In genomic region chr7:57404343-57404966, GRCh38 we compare ENCODE assay signal across 18 cellular contexts. TPM values are rescaled to one million over a fixed set of nuclear protein-coding genes. Genes with fewer than 3 reads are reported as not detected.
DNase-seq lines count a peak whose midpoint lies in the region; ATAC-seq and TF ChIP-seq lines count a peak whose summit lies in the region.
"Had no signal": no experiment of that assay in that cellular context is flagged by ENCODE, and none has a peak within 500 bp of the region (broad histone marks: within the 10 kb centered on the region; RNA-seq: fewer than 3 reads in every experiment).

No MANE protein-coding gene starts in this region.

- H3K9ac ChIP-seq in adipocyte (ENCODE audit: low read length), result peak overlapping the region; percentile 67
- H3K9ac ChIP-seq: KMS-11 had no signal

- WGBS in spleen, 5 donors, result 34 to 59% (median 51%) methylated on average over 19 to 38 of the region's 38 CpGs

- TF ChIP-seq CTCF in left lung (IDR thresholded peaks at IDR 0.05) (no peak), spleen (IDR thresholded peaks at IDR 0.05 in 8 of 11, conservative IDR thresholded peaks at IDR 0.05 in 3 of 11) (peak in 1 of 11 experiments; percentile 16)

- peak; percentile 84 for ATAC-seq in left lung
- ATAC-seq in HG03108 (IDR thresholded peaks at IDR 0.05; ENCODE audit: unreplicated experiment), result no peak
- ATAC-seq: stimulated activated naive CD8-positive, alpha-beta T cell treated with anti-CD3 and anti-CD28 coated beads, Interleukin-15, Interleukin-2, amounts not matched to agents 100 U/mL and 50 U/mL, for 24 hours had no signal

- TF ChIP-seq POLR2A in spleen (IDR thresholded peaks at IDR 0.05), result no peak

- H3K4me3 ChIP-seq in adipocyte (ENCODE audit: low read length) (peak overlapping the region; percentile 76), left lung (no peak overlapping the region), spleen (peak overlapping the region; percentile 10 to 43 (median 32))
- H3K4me3 ChIP-seq: hepatocyte had no signal

- H3K4me1 ChIP-seq in adipocyte (ENCODE audit: control insufficient read depth, insufficient read depth, low read length) (no peaks in the 10 kb centered on the region), left lung (no peaks in the 10 kb centered on the region), spleen (no peaks in the 10 kb centered on the region)

- peaks cover 4% of the 10 kb centered on the region for H3K9me3 ChIP-seq in adipocyte (ENCODE audit: control insufficient read depth, low read length)
- H3K9me3 ChIP-seq in left lung, result peaks cover 0 to 67% of the 10 kb centered on the region in 2 donors
- peaks cover 0 to 89% (median 63%) of the 10 kb centered on the region in 8 donors for H3K9me3 ChIP-seq in spleen

- DNase-seq in NCI-H1930 (lab: John Stamatoyannopoulos, UW) (peak; percentile 20 to 70), adipocyte (ENCODE audit: low read depth) (no peak), left lung (peak in 1 of 2 donors; percentile 43), spleen (peak; percentile 81), germinal center (ENCODE audit: low spot score) (no peak), NCI-H2029 treated with DMSO at 0.1 percent for 48 hours (lab: John Stamatoyannopoulos, UW) (no peak), D341Med (ENCODE audit: low spot score) (no peak)
- DNase-seq: activated CD4-positive, alpha-beta T cell treated with anti-CD3 and anti-CD28 coated beads, Interleukin-2, amount 10 ng/mL, durations not matched to agents 24 days and 14 days; CD4-positive, CD25-positive, alpha-beta regulatory T cell; NCI-H2081 treated with DMSO at 0.1 percent for 48 hours; stimulated activated naive CD8-positive, alpha-beta T cell treated with anti-CD3 and anti-CD28 coated beads, Interleukin-15, Interleukin-2, amounts not matched to agents 100 U/mL and 50 U/mL, for 24 hours; T-helper 1 cell had no signal

- no peaks in the 10 kb centered on the region for H3K36me3 ChIP-seq in adipocyte (ENCODE audit: control insufficient read depth, insufficient read depth, low read length, severe bottlenecking)
- no peaks in the 10 kb centered on the region for H3K36me3 ChIP-seq in left lung
- H3K36me3 ChIP-seq in spleen, result no peaks in the 10 kb centered on the region

- H3K27ac ChIP-seq in left lung (no peak overlapping the region), spleen (peak overlapping the region in 4 of 8 donors; percentile 39 to 78 (median 70))
- H3K27ac ChIP-seq: hepatocyte, KMS-11 had no signal

- intact Hi-C loops in left lung (cut with DNase I) (no loop called here), spleen (cut with DNase I; ENCODE audit: low total_unique reads) (no loop called here)

- H3K27me3 ChIP-seq in adipocyte (replicated peaks; ENCODE audit: control insufficient read depth, insufficient read depth, low read length) (no peaks in the 10 kb centered on the region), left lung (no peaks in the 10 kb centered on the region), spleen (replicated peaks in 1 of 7) (no peaks in the 10 kb centered on the region)
- H3K27me3 ChIP-seq: hepatocyte had no signal

RNA-seq across cellular contexts. Expression of gene ZNF716, which starts 45.5 kb away (rescaled TPM):
- not detected for total RNA-seq in left lung
- not detected for total RNA-seq in spleen
- polyA plus RNA-seq in spleen, result not detected
- total RNA-seq: activated CD4-positive, alpha-beta T cell treated with anti-CD3 and anti-CD28 coated beads, Interleukin-2, amount 10 ng/mL, durations not matched to agents 24 days and 14 days; activated T-helper 2 cell treated with anti-CD3 and anti-CD28 coated beads, Interferon-gamma antibody, Interleukin-2, Interleukin-4, amounts not matched to agents 10 μg/mL and 5 μg/mL and 100 μg/mL, durations not matched to agents 14 hours and 24 hours and 36 hours; CD4-positive, CD25-positive, alpha-beta regulatory T cell; hepatocyte; mesenteric fat pad; progenitor cell of endocrine pancreas had no signal
- polyA plus RNA-seq: CD4-positive, CD25-positive, alpha-beta regulatory T cell; hepatocyte had no signal

Comparison
In these comparisons a context has a peak if more than half of its experiments do, and no peak if none do; other contexts are left out.
1. DNase-seq: peak in NCI-H1930 (2 of 2) and spleen (single experiment); none in adipocyte (single experiment), germinal center (single experiment), NCI-H2029 treated with DMSO at 0.1 percent for 48 hours (single experiment) and D341Med (single experiment).
2. H3K4me3 ChIP-seq: peak in adipocyte (single experiment) and spleen (8 of 8); none in left lung (0 of 2).